ENCODE assay signal across 15 cellular contexts in genomic region chr22:48843640-48844039, GRCh38.
DNase-seq lines count a peak whose midpoint lies in the region; ATAC-seq and TF ChIP-seq lines count a peak whose summit lies in the region.
"Had no signal": no experiment of that assay in that cellular context is flagged by ENCODE, and none has a peak within 500 bp of the region (broad histone marks: within the 10 kb centered on the region; RNA-seq: fewer than 3 reads in every experiment).

No MANE protein-coding gene starts in this region.

- no peak overlapping the region for H2BK12ac ChIP-seq in neuronal stem cell (ENCODE audit: low read length)

- no peak for TF ChIP-seq CTCF in upper lobe of right lung (IDR thresholded peaks at IDR 0.05)

- H3K4me3 Mint-ChIP-seq in activated T-cell treated with anti-CD3 and anti-CD28 coated beads, Interleukin-2, amount 50 U/mL, for 24 hours = no peak overlapping the region
- no peak overlapping the region for H3K4me3 Mint-ChIP-seq in activated T-cell treated with anti-CD3 and anti-CD28 coated beads, Interleukin-2, amount 50 U/mL, for 72 hours

- peaks cover 34% of the 10 kb centered on the region for H3K27me3 Mint-ChIP-seq in activated T-cell treated with anti-CD3 and anti-CD28 coated beads, Interleukin-2, amount 50 U/mL, for 24 hours
- peaks cover 7% of the 10 kb centered on the region for H3K27me3 Mint-ChIP-seq in activated T-cell treated with anti-CD3 and anti-CD28 coated beads, Interleukin-2, amount 50 U/mL, for 72 hours (ENCODE audit: low read depth)
- H3K27me3 Mint-ChIP-seq: CD4-positive, CD25-positive, alpha-beta regulatory T cell had no signal

- no peaks in the 10 kb centered on the region for H3K9me3 Mint-ChIP-seq in activated T-cell treated with anti-CD3 and anti-CD28 coated beads, Interleukin-2, amount 50 U/mL, for 24 hours
- H3K9me3 Mint-ChIP-seq in activated T-cell treated with anti-CD3 and anti-CD28 coated beads, Interleukin-2, amount 50 U/mL, for 72 hours = no peaks in the 10 kb centered on the region

- H3K9me3 ChIP-seq in neuronal stem cell (replicated peaks in 1 of 2; ENCODE audit: control insufficient read depth in 2 of 2, insufficient read depth in 1 of 2, low read depth in 1 of 2, low read length in 2 of 2) (no peaks in the 10 kb centered on the region), upper lobe of right lung (no peaks in the 10 kb centered on the region)
- H3K9me3 ChIP-seq: BLaER1 treated with 17β-estradiol and CSF1 and Interleukin-3, amounts not matched to agents 10 nM and 100 nM; HAP-1 had no signal

- H3K79me1 ChIP-seq in neuronal stem cell (ENCODE audit: low read depth, low read length) = no peaks in the 10 kb centered on the region

- no peak overlapping the region for H4K8ac ChIP-seq in neuronal stem cell (ENCODE audit: low read depth, low read length)

- no peaks in the 10 kb centered on the region for H3K4me1 ChIP-seq in neuronal stem cell (ENCODE audit: control insufficient read depth in 2 of 2, insufficient read depth in 1 of 2, low read depth in 1 of 2, low read length in 2 of 2)
- no peaks in the 10 kb centered on the region for H3K4me1 ChIP-seq in upper lobe of right lung
- H3K4me1 ChIP-seq: HAP-1 had no signal

- peak overlapping the region; percentile 24 for H3K18ac ChIP-seq in neuronal stem cell (ENCODE audit: low read length)

- no peak overlapping the region for H2AFZ ChIP-seq in neuronal stem cell (ENCODE audit: low read length)
- H2AFZ ChIP-seq: GM23248 had no signal

- H3K14ac ChIP-seq in neuronal stem cell (ENCODE audit: low read length) = no peak overlapping the region

- H3K4me3 ChIP-seq in neuronal stem cell (ENCODE audit: low read length in 2 of 2) = no peak overlapping the region
- no peak overlapping the region for H3K4me3 ChIP-seq in upper lobe of right lung
- H3K4me3 ChIP-seq: BLaER1 treated with 17β-estradiol and CSF1 and Interleukin-3, amounts not matched to agents 10 nM and 100 nM; GM23248; HAP-1 had no signal

- H3K27me3 ChIP-seq in neuronal stem cell (ENCODE audit: control insufficient read depth in 3 of 3, insufficient read depth in 3 of 3, low read depth in 1 of 3, low read length in 3 of 3) (no peaks in the 10 kb centered on the region), upper lobe of right lung (peaks cover 10% of the 10 kb centered on the region)
- H3K27me3 ChIP-seq: BLaER1 treated with 17β-estradiol and CSF1 and Interleukin-3, amounts not matched to agents 10 nM and 100 nM had no signal

- no peak for ATAC-seq in activated T-cell treated with anti-CD3 and anti-CD28 coated beads, Interleukin-2, amount 50 U/mL, for 72 hours (replicated peaks in 1 of 2)
- no peak for ATAC-seq in upper lobe of right lung
- no peak for ATAC-seq in HG02885 (IDR thresholded peaks at IDR 0.05; ENCODE audit: poor library complexity, unreplicated experiment)
- no peak for ATAC-seq in HG02678 (IDR thresholded peaks at IDR 0.05; ENCODE audit: unreplicated experiment)

- no peak overlapping the region for H2BK5ac ChIP-seq in neuronal stem cell (ENCODE audit: low read length)

- no peak overlapping the region for H2BK15ac ChIP-seq in neuronal stem cell (ENCODE audit: low read length)

- H3K23ac ChIP-seq in neuronal stem cell (ENCODE audit: low read depth, low read length, poor library complexity) = no peak overlapping the region

- H3K4ac ChIP-seq in neuronal stem cell (ENCODE audit: low read length) = no peak overlapping the region

- no peak overlapping the region for H3K27ac ChIP-seq in neuronal stem cell (replicated peaks; ENCODE audit: low read length)
- no peak overlapping the region for H3K27ac ChIP-seq in upper lobe of right lung
- H3K27ac ChIP-seq: BLaER1 treated with 17β-estradiol and CSF1 and Interleukin-3, amounts not matched to agents 10 nM and 100 nM; GM23248; HL-60 had no signal

- no peak overlapping the region for H3K4me2 ChIP-seq in neuronal stem cell (ENCODE audit: insufficient read depth, low read length, poor library complexity, severe bottlenecking)
- H3K4me2 ChIP-seq: BLaER1 treated with 17β-estradiol and CSF1 and Interleukin-3, amounts not matched to agents 10 nM and 100 nM had no signal

- no peak overlapping the region for H2AK5ac ChIP-seq in neuronal stem cell (ENCODE audit: low read depth, low read length)

- no CpG with 5 or more reads among the region's 9 CpGs for WGBS in neuronal stem cell (ENCODE audit: extremely low coverage in 2 of 2, insufficient read length in 2 of 2, insufficient replicate concordance in 1 of 2), 2 donors

- intact Hi-C loops in upper lobe of right lung (cut with DNase I) = no loop called here

- H3K36me3 Mint-ChIP-seq in activated T-cell treated with anti-CD3 and anti-CD28 coated beads, Interleukin-2, amount 50 U/mL, for 24 hours (ENCODE audit: low read depth) = no peaks in the 10 kb centered on the region
- no peaks in the 10 kb centered on the region for H3K36me3 Mint-ChIP-seq in activated T-cell treated with anti-CD3 and anti-CD28 coated beads, Interleukin-2, amount 50 U/mL, for 72 hours (ENCODE audit: insufficient read depth in 2 of 2)
- H3K36me3 Mint-ChIP-seq: CD4-positive, CD25-positive, alpha-beta regulatory T cell had no signal

- peak; percentile 7 for DNase-seq in activated T-cell treated with anti-CD3 and anti-CD28 coated beads, Interleukin-2, amount 50 U/mL, for 24 hours
- no peak for DNase-seq in activated T-cell treated with anti-CD3 and anti-CD28 coated beads, Interleukin-2, amount 50 U/mL, for 72 hours
- DNase-seq in RPMI8226 = peak; percentile 30
- no peak for DNase-seq in neuronal stem cell (ENCODE audit: low spot score)
- peak; percentile 54 for DNase-seq in upper lobe of right lung
- DNase-seq in hippocampal formation (lab: John Stamatoyannopoulos, UW) = no peak
- DNase-seq: ACHN; CD4-positive, CD25-positive, alpha-beta regulatory T cell; DMS53; GM23248 had no signal

- no peaks in the 10 kb centered on the region for H3K36me3 ChIP-seq in neuronal stem cell (replicated peaks in 1 of 2; ENCODE audit: control insufficient read depth in 2 of 2, insufficient read depth in 2 of 2, low read length in 2 of 2)
- no peaks in the 10 kb centered on the region for H3K36me3 ChIP-seq in upper lobe of right lung
- H3K36me3 ChIP-seq: BLaER1 treated with 17β-estradiol and CSF1 and Interleukin-3, amounts not matched to agents 10 nM and 100 nM; HAP-1 had no signal

- no peak overlapping the region for H4K91ac ChIP-seq in neuronal stem cell (ENCODE audit: low read depth, low read length, poor library complexity)

- H3K4me1 Mint-ChIP-seq in activated T-cell treated with anti-CD3 and anti-CD28 coated beads, Interleukin-2, amount 50 U/mL, for 24 hours (ENCODE audit: low read depth) = no peaks in the 10 kb centered on the region
- no peaks in the 10 kb centered on the region for H3K4me1 Mint-ChIP-seq in activated T-cell treated with anti-CD3 and anti-CD28 coated beads, Interleukin-2, amount 50 U/mL, for 72 hours (ENCODE audit: low read depth)

- no peak overlapping the region for H2BK120ac ChIP-seq in neuronal stem cell (ENCODE audit: low read depth, low read length)

- no peak overlapping the region for H3K9ac ChIP-seq in neuronal stem cell (ENCODE audit: low read depth, low read length, poor library complexity)
- H3K9ac ChIP-seq: BLaER1 treated with 17β-estradiol and CSF1 and Interleukin-3, amounts not matched to agents 10 nM and 100 nM; GM23248 had no signal

- no peak overlapping the region for H3K27ac Mint-ChIP-seq in activated T-cell treated with anti-CD3 and anti-CD28 coated beads, Interleukin-2, amount 50 U/mL, for 24 hours
- no peak overlapping the region for H3K27ac Mint-ChIP-seq in activated T-cell treated with anti-CD3 and anti-CD28 coated beads, Interleukin-2, amount 50 U/mL, for 72 hours
- H3K27ac Mint-ChIP-seq: CD4-positive, CD25-positive, alpha-beta regulatory T cell had no signal

Comparison
In these comparisons a context has a peak if more than half of its experiments do, and no peak if none do; other contexts are left out.
1. DNase-seq: peak in activated T-cell treated with anti-CD3 and anti-CD28 coated beads, Interleukin-2, amount 50 U/mL, for 24 hours (single experiment), RPMI8226 (single experiment) and upper lobe of right lung (single experiment); none in activated T-cell treated with anti-CD3 and anti-CD28 coated beads, Interleukin-2, amount 50 U/mL, for 72 hours (0 of 2), neuronal stem cell (single experiment) and hippocampal formation (0 of 2).